In genomic region chr11:45400594-45400993, GRCh38 we compare ENCODE assay signal across 1 cellular context.
TF ChIP-seq lines count a peak whose summit lies in the region.

No MANE protein-coding gene starts in this region.

TF ChIP-seq in SK-N-SH, 30 proteins besides CTCF, POLR2A, EP300 and RAD21 (continued from another document):
- TF ChIP-seq ZBTB33 (IDR thresholded peaks at IDR 0.05; ENCODE audit: borderline replicate concordance, low read depth) (no peak), USF2 (IDR thresholded peaks at IDR 0.05; ENCODE audit: borderline replicate concordance, low read depth, low read length) (no peak), FOSL2 (IDR thresholded peaks at IDR 0.05; ENCODE audit: borderline replicate concordance, low read depth) (peak; percentile 76; the same call in 1 of the 2 replicates), NFIC (IDR thresholded peaks at IDR 0.05; ENCODE audit: borderline replicate concordance) (peak; percentile 71; the same call in 1 of the 2 replicates), TAF1 (IDR thresholded peaks at IDR 0.05; ENCODE audit: borderline replicate concordance, low read depth, low read length) (no peak), USF1 (IDR thresholded peaks at IDR 0.05; ENCODE audit: borderline replicate concordance, low read depth) (peak; percentile 56), REST (IDR thresholded peaks at IDR 0.05; ENCODE audit: low read depth, low read length) (no peak), TEAD4 (IDR thresholded peaks at IDR 0.05; ENCODE audit: borderline replicate concordance, insufficient read depth) (peak; percentile 52; the same call in 1 of the 2 replicates)
